In the genomic region with DNA sequence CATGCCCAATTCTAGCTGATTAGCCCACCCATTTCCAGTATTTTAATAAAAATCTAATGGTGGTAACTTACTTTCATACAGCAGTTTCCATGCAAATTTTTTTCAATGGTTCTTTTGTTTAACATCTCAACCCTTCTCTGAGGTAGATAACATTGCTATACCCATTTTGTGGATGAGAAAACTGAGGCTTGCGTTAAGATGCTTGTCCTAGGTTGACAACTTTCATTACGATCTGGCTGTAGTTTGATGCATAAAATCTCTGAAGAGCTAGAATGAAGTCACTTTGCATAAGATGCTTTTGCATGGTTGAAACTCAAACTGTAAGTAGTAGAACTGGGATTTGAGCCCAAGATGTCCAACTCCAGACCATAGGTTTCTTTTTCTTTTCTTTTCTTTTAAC, we compare ENCODE assay signal across 36 cellular contexts.
"Had no signal": no experiment of that assay in that cellular context is flagged by ENCODE, and none has a peak within 500 bp of the region (broad histone marks: within the 10 kb centered on the region; RNA-seq: fewer than 3 reads in every experiment).

No MANE protein-coding gene starts in this region.

- DNase-seq: Karpas-422, Kasumi-1, MG63, MM.1S, MV-4-11, NCI-H1048, NCI-H1092, NCI-H1092 treated with DMSO at 0.1 percent for 48 hours, NCI-H1105, NCI-H1105 treated with DMSO at 0.1 percent for 48 hours, NCI-H1417, NCI-H1417 treated with DMSO at 0.1 percent for 48 hours, NCI-H1436, NCI-H1436 treated with DMSO at 0.1 percent for 48 hours, NCI-H146, NCI-H1694, NCI-H1694 treated with DMSO at 0.1 percent for 48 hours, NCI-H187, NCI-H187 treated with DMSO at 0.1 percent for 48 hours, NCI-H1930, NCI-H2029, NCI-H2029 treated with DMSO at 0.1 percent for 48 hours, NCI-H2081, NCI-H2081 treated with DMSO at 0.1 percent for 48 hours, NCI-H2107, NCI-H2171, NCI-H2171 treated with DMSO at 0.1 percent for 48 hours, NCI-H2227 treated with DMSO at 0.1 percent for 48 hours, NCI-H226, NCI-H345, NCI-H446, NCI-H446 treated with DMSO at 0.1 percent for 48 hours, NCI-H510A, NCI-H510A treated with DMSO at 0.1 percent for 48 hours, NCI-H524, NCI-H524 treated with DMSO at 0.1 percent for 48 hours had no signal

- H3K36me3 ChIP-seq: MG63 had no signal

- H3K27me3 ChIP-seq: MG63 had no signal

- H3K9me3 ChIP-seq: MG63 had no signal

- H3K4me3 ChIP-seq: MG63 had no signal
